21 cellular contexts compared by ENCODE assay signal in genomic region chr13:88376762-88377388, GRCh38.
"Had no signal": no experiment of that assay in that cellular context is flagged by ENCODE, and none has a peak within 500 bp of the region (broad histone marks: within the 10 kb centered on the region; RNA-seq: fewer than 3 reads in every experiment).

No MANE protein-coding gene starts in this region.

- DNase-seq: activated CD4-positive, alpha-beta T cell treated with anti-CD3 and anti-CD28 coated beads for 48 hours; activated CD4-positive, CD25-positive, alpha-beta regulatory T cell; activated CD8-positive, alpha-beta T cell treated with anti-CD3 and anti-CD28 coated beads for 36 hours; activated naive CD4-positive, alpha-beta T cell treated with Interleukin-2 at 50 U/mL for 16 hours; activated naive CD8-positive, alpha-beta T cell treated with anti-CD3 and anti-CD28 coated beads, Interleukin-2, amount 10 ng/mL, durations not matched to agents 7 days and 5 days; activated T-cell treated with anti-CD3 and anti-CD28 coated beads, Interleukin-2, amount 50 U/mL, for 24 hours; colonic mucosa; endodermal cell; gastrocnemius medialis; head of caudate nucleus; left ventricle myocardium inferior; mammary epithelial cell; midbrain; occipital lobe; posterior cingulate gyrus; stimulated activated CD4-positive, alpha-beta T cell treated with anti-CD3 and anti-CD28 coated beads, Interleukin-2, amount 100 ng/mL, for 24 hours; stimulated activated naive CD4-positive, alpha-beta T cell treated with Interleukin-2 at 50 U/mL for 16 hours; substantia nigra; T1000; tibial artery had no signal

- H3K4me1 ChIP-seq: colonic mucosa, gastrocnemius medialis, left ventricle myocardium inferior, right atrium auricular region, tibial artery had no signal

- H3K4me3 ChIP-seq: colonic mucosa, gastrocnemius medialis, left ventricle myocardium inferior, right atrium auricular region, tibial artery had no signal

- H3K36me3 ChIP-seq: colonic mucosa, gastrocnemius medialis, left ventricle myocardium inferior, right atrium auricular region, tibial artery had no signal

- H3K27ac ChIP-seq: colonic mucosa, gastrocnemius medialis, left ventricle myocardium inferior, right atrium auricular region, tibial artery had no signal

- H3K27me3 ChIP-seq: colonic mucosa, gastrocnemius medialis, right atrium auricular region, tibial artery had no signal

- H3K9me3 ChIP-seq: colonic mucosa, gastrocnemius medialis, right atrium auricular region, tibial artery had no signal

- ATAC-seq: activated CD8-positive, alpha-beta T cell treated with anti-CD3 and anti-CD28 coated beads for 36 hours; gastrocnemius medialis had no signal
